ENCODE assay signal across 26 cellular contexts in the genomic region with DNA sequence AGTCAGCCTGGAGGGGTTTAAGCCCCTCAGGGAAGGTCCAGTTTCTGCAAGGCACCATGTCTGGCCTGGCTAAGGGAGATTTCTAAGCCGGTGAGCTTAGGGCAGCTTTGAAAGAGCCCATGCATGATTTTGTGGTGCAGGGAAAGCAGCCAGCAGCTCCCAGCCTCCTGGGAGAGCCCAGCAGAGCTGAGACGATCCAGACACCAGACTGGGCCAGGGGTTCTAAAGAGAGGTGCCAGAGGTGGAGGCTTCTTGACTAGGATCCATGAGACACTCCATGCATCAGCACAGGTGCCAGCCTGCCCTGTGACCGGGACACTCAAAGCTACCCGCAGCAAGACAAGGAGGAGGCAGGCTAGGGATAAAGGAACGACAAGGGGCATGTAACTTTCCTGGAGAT. TPM values are rescaled to one million over a fixed set of nuclear protein-coding genes. Genes with fewer than 3 reads are reported as not detected.
"Had no signal": no experiment of that assay in that cellular context is flagged by ENCODE, and none has a peak within 500 bp of the region (broad histone marks: within the 10 kb centered on the region; RNA-seq: fewer than 3 reads in every experiment).

No MANE protein-coding gene starts in this region.

- H3K27me3 ChIP-seq: colonic mucosa, pancreas, vagina had no signal

- H3K36me3 ChIP-seq: colonic mucosa, esophagus squamous epithelium, lower lobe of right lung, pancreas, suprapubic skin, vagina had no signal

- H3K4me3 Mint-ChIP-seq: central memory CD8-positive, alpha-beta T cell; naive B cell; natural killer cell treated with Interleukin-12 subunit alpha and Interleukin-12 subunit beta and Interleukin-15 and Interleukin-18, amount 100 ng/mL, for 72 hours; stimulated activated naive CD8-positive, alpha-beta T cell treated with anti-CD3 and anti-CD28 coated beads, Interleukin-15, amount 100 ng/mL, for 72 hours had no signal

- H3K4me3 ChIP-seq: colonic mucosa, esophagus squamous epithelium, lower lobe of right lung, pancreas, skin epidermis, suprapubic skin, vagina had no signal

- H3K9me3 ChIP-seq: colonic mucosa, esophagus squamous epithelium, lower lobe of right lung, pancreas, suprapubic skin, vagina had no signal

- ATAC-seq: left ventricle myocardium superior; lower lobe of right lung; pancreas; right cardiac atrium; stimulated activated naive CD8-positive, alpha-beta T cell treated with anti-CD3 and anti-CD28 coated beads, Interleukin-15, amount 100 ng/mL, for 72 hours had no signal

- H3K4me1 Mint-ChIP-seq: central memory CD8-positive, alpha-beta T cell; naive B cell; stimulated activated naive CD8-positive, alpha-beta T cell treated with anti-CD3 and anti-CD28 coated beads, Interleukin-15, amount 100 ng/mL, for 72 hours had no signal

- H3K27ac ChIP-seq: colonic mucosa, esophagus squamous epithelium, lower lobe of right lung, pancreas, skin epidermis, suprapubic skin, vagina had no signal

- H3K4me1 ChIP-seq: colonic mucosa, esophagus squamous epithelium, lower lobe of right lung, pancreas, suprapubic skin, vagina had no signal

- H3K27ac Mint-ChIP-seq: naive B cell; natural killer cell treated with Interleukin-12 subunit alpha and Interleukin-12 subunit beta and Interleukin-15 and Interleukin-18, amount 100 ng/mL, for 72 hours; progenitor cell of endocrine pancreas; stimulated activated naive CD8-positive, alpha-beta T cell treated with anti-CD3 and anti-CD28 coated beads, Interleukin-15, amount 100 ng/mL, for 72 hours had no signal

- H3K36me3 Mint-ChIP-seq: naive B cell; natural killer cell treated with Interleukin-12 subunit alpha and Interleukin-12 subunit beta and Interleukin-15 and Interleukin-18, amount 100 ng/mL, for 72 hours had no signal

- FAIRE-seq: endothelial cell of umbilical vein, keratinocyte, pancreas had no signal

- DNase-seq: colonic mucosa; dermis blood vessel endothelial cell; effector memory CD4-positive, alpha-beta T cell; esophagus squamous epithelium; foreskin melanocyte; head of caudate nucleus; left ventricle myocardium superior; lower lobe of right lung; naive B cell; occipital lobe; pancreas; right cardiac atrium; stimulated activated CD4-positive, alpha-beta T cell treated with anti-CD3 and anti-CD28 coated beads, Interleukin-15, amount 100 ng/mL, for 24 hours; stimulated activated CD4-positive, alpha-beta T cell treated with anti-CD3 and anti-CD28 coated beads, Interleukin-2, amount 100 ng/mL, for 48 hours; stimulated activated naive CD4-positive, alpha-beta T cell; stimulated activated naive CD8-positive, alpha-beta T cell treated with anti-CD3 and anti-CD28 coated beads, Interleukin-15, amount 100 ng/mL, for 72 hours; trophoblast cell had no signal

RNA-seq across cellular contexts. Expression of gene MKX, which starts 59.6 kb away (rescaled TPM):
- total RNA-seq: dermis blood vessel endothelial cell, endothelial cell of umbilical vein, glomerular endothelial cell had no signal
- polyA plus RNA-seq: endothelial cell of umbilical vein had no signal
